Comparison of ENCODE assay signal across 17 cellular contexts in genomic region chr2:217799553-217800432, GRCh38.
DNase-seq lines count a peak whose midpoint lies in the region; ATAC-seq and TF ChIP-seq lines count a peak whose summit lies in the region.
"Had no signal": no experiment of that assay in that cellular context is flagged by ENCODE, and none has a peak within 500 bp of the region (broad histone marks: within the 10 kb centered on the region; RNA-seq: fewer than 3 reads in every experiment).

No MANE protein-coding gene starts in this region.

- peak overlapping the region in 1 of 2 donors; percentile 5 for H3K9ac ChIP-seq in stomach smooth muscle (ENCODE audit: low read length in 2 of 2)

- H3K4me1 ChIP-seq in adrenal gland (replicated peaks in 1 of 2), result peaks cover 0 to 5% of the 10 kb centered on the region in 2 donors
- peaks cover 46% of the 10 kb centered on the region for H3K4me1 ChIP-seq in stomach smooth muscle (ENCODE audit: control insufficient read depth, insufficient read depth, low read length)

- DNase-seq in activated CD4-positive, alpha-beta memory T cell treated with anti-CD3 and anti-CD28 coated beads for 36 hours, result peak; percentile 5
- DNase-seq in activated CD4-positive, alpha-beta memory T cell treated with anti-CD3 and anti-CD28 coated beads, Interleukin-2, amount 10 ng/mL, durations not matched to agents 7 days and 5 days, result no peak
- peak in 5 of 7 donors; percentile 5 to 54 (median 18) for DNase-seq in adrenal gland
- DNase-seq in memory B cell (ENCODE audit: low spot score in 2 of 2), result no peak
- DNase-seq in DMS 273 (lab: John Stamatoyannopoulos, UW; ENCODE audit: unreplicated experiment), result no peak
- DNase-seq: activated CD4-positive, alpha-beta T cell treated with anti-CD3 and anti-CD28 coated beads for 48 hours; CD4-positive, CD25-positive, alpha-beta regulatory T cell; cerebellar nuclear complex; DND-41; MG63; NCI-H1694 treated with DMSO at 0.1 percent for 48 hours; NCI-H510A treated with DMSO at 0.1 percent for 48 hours; stimulated activated CD4-positive, alpha-beta T cell treated with anti-CD3 and anti-CD28 coated beads, Interleukin-4, amount 100 ng/mL, for 24 hours; upper lobe of right lung had no signal

- H3K4me1 Mint-ChIP-seq in activated CD4-positive, alpha-beta memory T cell treated with anti-CD3 and anti-CD28 coated beads for 36 hours (ENCODE audit: low read depth), result no peaks in the 10 kb centered on the region
- H3K4me1 Mint-ChIP-seq in activated CD4-positive, alpha-beta memory T cell treated with anti-CD3 and anti-CD28 coated beads, Interleukin-2, amount 10 ng/mL, durations not matched to agents 7 days and 5 days, result peaks cover 3% of the 10 kb centered on the region
- H3K4me1 Mint-ChIP-seq in memory B cell, result peaks cover 4% of the 10 kb centered on the region
- H3K4me1 Mint-ChIP-seq: CD4-positive, CD25-positive, alpha-beta regulatory T cell had no signal

- intact Hi-C loops in activated CD4-positive, alpha-beta memory T cell treated with anti-CD3 and anti-CD28 coated beads for 36 hours (cut with micrococcal nuclease), result no loop called here
- intact Hi-C loops in adrenal gland (cut with DNase I), result no loop called here

- H3K9me3 ChIP-seq in adrenal gland (replicated peaks in 1 of 3) (no peaks in the 10 kb centered on the region), stomach smooth muscle (ENCODE audit: control insufficient read depth in 2 of 2, low read length in 2 of 2) (no peaks in the 10 kb centered on the region)
- H3K9me3 ChIP-seq: MG63, upper lobe of right lung had no signal

- H3K4me3 ChIP-seq in adrenal gland (no peak overlapping the region), stomach smooth muscle (ENCODE audit: low read length in 2 of 2) (no peak overlapping the region)
- H3K4me3 ChIP-seq: MG63, upper lobe of right lung had no signal

- ATAC-seq in memory B cell (ENCODE audit: low read depth) (no peak), HG03457 (IDR thresholded peaks at IDR 0.05; ENCODE audit: unreplicated experiment) (no peak), GM18520 (IDR thresholded peaks at IDR 0.05; ENCODE audit: unreplicated experiment) (no peak)

- WGBS in adrenal gland, 4 donors, result 86 to 92% (median 88%) methylated on average over 14 to 15 of the region's 15 CpGs

- H3K27ac ChIP-seq in adrenal gland (peak overlapping the region in 2 of 5 donors; percentile 51 to 67), stomach smooth muscle (ENCODE audit: low read length) (peak overlapping the region; percentile 77)

- no peak overlapping the region for H3K27ac Mint-ChIP-seq in activated CD4-positive, alpha-beta memory T cell treated with anti-CD3 and anti-CD28 coated beads for 36 hours
- no peak overlapping the region for H3K27ac Mint-ChIP-seq in activated CD4-positive, alpha-beta memory T cell treated with anti-CD3 and anti-CD28 coated beads, Interleukin-2, amount 10 ng/mL, durations not matched to agents 7 days and 5 days
- peak overlapping the region; percentile 12 for H3K27ac Mint-ChIP-seq in memory B cell
- H3K27ac Mint-ChIP-seq: CD4-positive, CD25-positive, alpha-beta regulatory T cell had no signal

- H3K36me3 ChIP-seq in adrenal gland (replicated peaks in 1 of 2) (peaks cover 0 to 37% of the 10 kb centered on the region in 2 donors), stomach smooth muscle (ENCODE audit: control insufficient read depth in 2 of 2, insufficient read depth in 2 of 2, low read length in 2 of 2) (peaks cover 42 to 47% of the 10 kb centered on the region in 2 donors)
- H3K36me3 ChIP-seq: MG63 had no signal

- no peaks in the 10 kb centered on the region for H3K9me3 Mint-ChIP-seq in activated CD4-positive, alpha-beta memory T cell treated with anti-CD3 and anti-CD28 coated beads for 36 hours
- no peaks in the 10 kb centered on the region for H3K9me3 Mint-ChIP-seq in activated CD4-positive, alpha-beta memory T cell treated with anti-CD3 and anti-CD28 coated beads, Interleukin-2, amount 10 ng/mL, durations not matched to agents 7 days and 5 days
- no peaks in the 10 kb centered on the region for H3K9me3 Mint-ChIP-seq in memory B cell
- H3K9me3 Mint-ChIP-seq: CD4-positive, CD25-positive, alpha-beta regulatory T cell had no signal

- no peaks in the 10 kb centered on the region for H3K36me3 Mint-ChIP-seq in activated CD4-positive, alpha-beta memory T cell treated with anti-CD3 and anti-CD28 coated beads for 36 hours
- H3K36me3 Mint-ChIP-seq in activated CD4-positive, alpha-beta memory T cell treated with anti-CD3 and anti-CD28 coated beads, Interleukin-2, amount 10 ng/mL, durations not matched to agents 7 days and 5 days (ENCODE audit: low read depth), result no peaks in the 10 kb centered on the region
- H3K36me3 Mint-ChIP-seq in memory B cell, result no peaks in the 10 kb centered on the region
- H3K36me3 Mint-ChIP-seq: CD4-positive, CD25-positive, alpha-beta regulatory T cell had no signal

- POLR2A ChIA-PET in activated CD4-positive, alpha-beta memory T cell treated with anti-CD3 and anti-CD28 coated beads for 36 hours (lab: Charles Lee), result no interaction called here
- POLR2A ChIA-PET in activated CD4-positive, alpha-beta memory T cell treated with anti-CD3 and anti-CD28 coated beads, Interleukin-2, amount 10 ng/mL, durations not matched to agents 7 days and 5 days (lab: Charles Lee), result no interaction called here

- CTCF ChIA-PET in activated CD4-positive, alpha-beta memory T cell treated with anti-CD3 and anti-CD28 coated beads for 36 hours (lab: Charles Lee), result interaction anchor here (1.0 kb wide), 1 partner anchor 10 kb away, joined by 7 read pairs; no protein-coding TSS in a partner anchor
- CTCF ChIA-PET in activated CD4-positive, alpha-beta memory T cell treated with anti-CD3 and anti-CD28 coated beads, Interleukin-2, amount 10 ng/mL, durations not matched to agents 7 days and 5 days (lab: Charles Lee), result interaction anchor here (5.3 kb wide), 1 partner anchor 12 kb away, joined by 47 read pairs; no protein-coding TSS in a partner anchor

- H3K27me3 ChIP-seq in adrenal gland (no peaks in the 10 kb centered on the region), stomach smooth muscle (ENCODE audit: control insufficient read depth in 1 of 2, insufficient read depth in 2 of 2, low read length in 2 of 2) (no peaks in the 10 kb centered on the region)
- H3K27me3 ChIP-seq: MG63, upper lobe of right lung had no signal

- H3K27me3 Mint-ChIP-seq in activated CD4-positive, alpha-beta memory T cell treated with anti-CD3 and anti-CD28 coated beads for 36 hours, result peaks cover 2% of the 10 kb centered on the region
- no peaks in the 10 kb centered on the region for H3K27me3 Mint-ChIP-seq in activated CD4-positive, alpha-beta memory T cell treated with anti-CD3 and anti-CD28 coated beads, Interleukin-2, amount 10 ng/mL, durations not matched to agents 7 days and 5 days
- H3K27me3 Mint-ChIP-seq in memory B cell, result no peaks in the 10 kb centered on the region

- no peak for TF ChIP-seq CTCF in adrenal gland (IDR thresholded peaks at IDR 0.05)

- no peak for TF ChIP-seq POLR2A in adrenal gland (IDR thresholded peaks at IDR 0.05)

- H3K4me3 Mint-ChIP-seq in activated CD4-positive, alpha-beta memory T cell treated with anti-CD3 and anti-CD28 coated beads for 36 hours, result no peak overlapping the region
- no peak overlapping the region for H3K4me3 Mint-ChIP-seq in activated CD4-positive, alpha-beta memory T cell treated with anti-CD3 and anti-CD28 coated beads, Interleukin-2, amount 10 ng/mL, durations not matched to agents 7 days and 5 days
- H3K4me3 Mint-ChIP-seq in memory B cell, result no peak overlapping the region
- H3K4me3 Mint-ChIP-seq: CD4-positive, CD25-positive, alpha-beta regulatory T cell had no signal

Comparison
In these comparisons a context has a peak if more than half of its experiments do, and no peak if none do; other contexts are left out.
1. DNase-seq: peak in activated CD4-positive, alpha-beta memory T cell treated with anti-CD3 and anti-CD28 coated beads for 36 hours (single experiment) and adrenal gland (5 of 7); none in activated CD4-positive, alpha-beta memory T cell treated with anti-CD3 and anti-CD28 coated beads, Interleukin-2, amount 10 ng/mL, durations not matched to agents 7 days and 5 days (single experiment), memory B cell (0 of 2) and DMS 273 (single experiment).